ENCODE assay signal across 1 cellular context in the genomic region with DNA sequence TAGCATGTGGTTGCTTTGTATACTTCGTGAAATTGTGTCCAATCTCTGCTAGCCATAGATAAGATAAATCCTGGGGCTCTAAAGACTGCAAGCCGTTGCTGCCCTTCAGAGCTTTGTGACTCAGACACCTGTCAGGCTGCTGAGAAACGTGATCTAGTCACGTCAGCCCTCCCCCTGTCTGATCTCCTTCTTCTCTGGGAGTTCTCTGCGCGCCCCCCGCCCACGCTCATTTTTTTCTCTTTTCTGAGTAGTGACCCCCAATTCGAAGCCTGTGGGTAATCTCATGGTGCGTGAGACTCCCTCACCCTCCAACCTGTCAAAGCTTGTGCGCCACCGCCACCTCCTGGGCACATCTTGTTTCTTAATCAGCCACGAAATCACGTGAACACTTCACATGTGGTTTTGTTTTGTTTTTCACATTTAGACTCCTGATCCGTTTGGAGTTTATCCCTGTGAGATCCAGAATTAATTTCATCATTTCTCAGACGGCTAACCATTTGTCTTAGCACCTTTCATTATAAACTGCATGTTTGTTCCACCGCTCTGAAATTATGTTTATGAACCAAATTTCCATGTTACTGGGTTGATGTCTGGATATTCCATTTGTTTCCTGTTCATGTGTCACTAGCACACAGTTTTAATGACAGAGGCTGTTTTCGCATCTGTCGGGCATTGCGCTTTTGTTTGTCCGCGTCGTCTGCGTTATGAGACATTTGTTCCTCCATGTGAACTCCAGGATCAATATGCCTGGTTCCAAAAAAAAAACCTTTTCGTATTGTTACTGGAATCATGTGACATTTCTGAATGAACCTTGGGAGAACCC.
TF ChIP-seq lines count a peak whose summit lies in the region.

No MANE protein-coding gene starts in this region.

TF ChIP-seq in K562, 482 proteins besides CTCF, POLR2A, EP300 and RAD21 (continued from another document):
- TF ChIP-seq, protein P1, sequence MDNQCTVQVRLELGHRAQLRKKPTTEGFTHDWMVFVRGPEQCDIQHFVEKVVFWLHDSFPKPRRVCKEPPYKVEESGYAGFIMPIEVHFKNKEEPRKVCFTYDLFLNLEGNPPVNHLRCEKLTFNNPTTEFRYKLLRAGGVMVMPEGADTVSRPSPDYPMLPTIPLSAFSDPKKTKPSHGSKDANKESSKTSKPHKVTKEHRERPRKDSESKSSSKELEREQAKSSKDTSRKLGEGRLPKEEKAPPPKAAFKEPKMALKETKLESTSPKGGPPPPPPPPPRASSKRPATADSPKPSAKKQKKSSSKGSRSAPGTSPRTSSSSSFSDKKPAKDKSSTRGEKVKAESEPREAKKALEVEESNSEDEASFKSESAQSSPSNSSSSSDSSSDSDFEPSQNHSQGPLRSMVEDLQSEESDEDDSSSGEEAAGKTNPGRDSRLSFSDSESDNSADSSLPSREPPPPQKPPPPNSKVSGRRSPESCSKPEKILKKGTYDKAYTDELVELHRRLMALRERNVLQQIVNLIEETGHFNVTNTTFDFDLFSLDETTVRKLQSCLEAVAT (IDR thresholded peaks at IDR 0.05): peak in 1 of 2 experiments; percentile 70; a peak in 1 of 4 replicates
- TF ChIP-seq DPF2 (IDR thresholded peaks at IDR 0.05) (peak; percentile 87), MAZ (CRISPR knock-in tag; conservative IDR thresholded peaks at IDR 0.05 in 1 of 2, IDR thresholded peaks at IDR 0.05 in 1 of 2) (peak in 1 of 2 experiments; percentile 55; a peak in 2 of 4 replicates), JUN (IDR thresholded peaks at IDR 0.05; ENCODE audit: borderline replicate concordance, low read depth, low read length) (no peak; the same call in 1 of the 2 replicates), JUN (CRISPR knock-in tag; IDR thresholded peaks at IDR 0.05; ENCODE audit: borderline replicate concordance) (no peak), DDX20 (tag; IDR thresholded peaks at IDR 0.05; ENCODE audit: low read depth) (no peak), JUND (IDR thresholded peaks at IDR 0.05; ENCODE audit: borderline replicate concordance, low read depth, low read length) (peak; percentile 73), JUND (tag; IDR thresholded peaks at IDR 0.05; ENCODE audit: borderline replicate concordance, low read depth, low read length) (peak; percentile 80; the same call in 2 of the 3 replicates), BCOR (IDR thresholded peaks at IDR 0.05) (peak; percentile 60), MBD2 (IDR thresholded peaks at IDR 0.05; ENCODE audit: borderline replicate concordance, low read depth) (peak; percentile 56; the same call in 1 of the 2 replicates), TFE3 (CRISPR knock-in tag; IDR thresholded peaks at IDR 0.05) (peak; percentile 39), GABPB1 (CRISPR knock-in tag; IDR thresholded peaks at IDR 0.05) (peak; percentile 31; the same call in 1 of the 2 replicates), PHF21A (IDR thresholded peaks at IDR 0.05; ENCODE audit: borderline replicate concordance, low read depth) (peak; percentile 69; the same call in 1 of the 2 replicates), BACH1 (tag; IDR thresholded peaks at IDR 0.05) (0 out of 2 replicates have a peak, but pooled peaks have one; percentile 25), COPS2 (conservative IDR thresholded peaks at IDR 0.05) (no peak), POLR2AphosphoS5 (IDR thresholded peaks at IDR 0.05; ENCODE audit: control insufficient read depth, insufficient read depth, low read depth, low read length) (peak; percentile 73), YBX1 (IDR thresholded peaks at IDR 0.05) (no peak), TAF9B (IDR thresholded peaks at IDR 0.05; ENCODE audit: partially characterized antibody) (peak; percentile 73), NKRF (IDR thresholded peaks at IDR 0.05; ENCODE audit: borderline replicate concordance) (peak; percentile 93), HDAC1 (IDR thresholded peaks at IDR 0.05) (peak in 1 of 2 experiments; percentile 90; a peak in 3 of 4 replicates), CBFA2T3 (IDR thresholded peaks at IDR 0.05) (peak; percentile 85), NR1H2 (CRISPR knock-in tag; IDR thresholded peaks at IDR 0.05) (no peak), USF1 (CRISPR knock-in tag; IDR thresholded peaks at IDR 0.05) (peak; percentile 91), SMARCE1 (IDR thresholded peaks at IDR 0.05) (peak; percentile 79), TRIM24 (IDR thresholded peaks at IDR 0.05) (0 out of 4 replicates have a peak, but pooled peaks have one; percentile 6 to 37), C11orf30 (IDR thresholded peaks at IDR 0.05; ENCODE audit: low read depth) (peak; percentile 32; the same call in 1 of the 2 replicates)
- TF ChIP-seq, protein P2, sequence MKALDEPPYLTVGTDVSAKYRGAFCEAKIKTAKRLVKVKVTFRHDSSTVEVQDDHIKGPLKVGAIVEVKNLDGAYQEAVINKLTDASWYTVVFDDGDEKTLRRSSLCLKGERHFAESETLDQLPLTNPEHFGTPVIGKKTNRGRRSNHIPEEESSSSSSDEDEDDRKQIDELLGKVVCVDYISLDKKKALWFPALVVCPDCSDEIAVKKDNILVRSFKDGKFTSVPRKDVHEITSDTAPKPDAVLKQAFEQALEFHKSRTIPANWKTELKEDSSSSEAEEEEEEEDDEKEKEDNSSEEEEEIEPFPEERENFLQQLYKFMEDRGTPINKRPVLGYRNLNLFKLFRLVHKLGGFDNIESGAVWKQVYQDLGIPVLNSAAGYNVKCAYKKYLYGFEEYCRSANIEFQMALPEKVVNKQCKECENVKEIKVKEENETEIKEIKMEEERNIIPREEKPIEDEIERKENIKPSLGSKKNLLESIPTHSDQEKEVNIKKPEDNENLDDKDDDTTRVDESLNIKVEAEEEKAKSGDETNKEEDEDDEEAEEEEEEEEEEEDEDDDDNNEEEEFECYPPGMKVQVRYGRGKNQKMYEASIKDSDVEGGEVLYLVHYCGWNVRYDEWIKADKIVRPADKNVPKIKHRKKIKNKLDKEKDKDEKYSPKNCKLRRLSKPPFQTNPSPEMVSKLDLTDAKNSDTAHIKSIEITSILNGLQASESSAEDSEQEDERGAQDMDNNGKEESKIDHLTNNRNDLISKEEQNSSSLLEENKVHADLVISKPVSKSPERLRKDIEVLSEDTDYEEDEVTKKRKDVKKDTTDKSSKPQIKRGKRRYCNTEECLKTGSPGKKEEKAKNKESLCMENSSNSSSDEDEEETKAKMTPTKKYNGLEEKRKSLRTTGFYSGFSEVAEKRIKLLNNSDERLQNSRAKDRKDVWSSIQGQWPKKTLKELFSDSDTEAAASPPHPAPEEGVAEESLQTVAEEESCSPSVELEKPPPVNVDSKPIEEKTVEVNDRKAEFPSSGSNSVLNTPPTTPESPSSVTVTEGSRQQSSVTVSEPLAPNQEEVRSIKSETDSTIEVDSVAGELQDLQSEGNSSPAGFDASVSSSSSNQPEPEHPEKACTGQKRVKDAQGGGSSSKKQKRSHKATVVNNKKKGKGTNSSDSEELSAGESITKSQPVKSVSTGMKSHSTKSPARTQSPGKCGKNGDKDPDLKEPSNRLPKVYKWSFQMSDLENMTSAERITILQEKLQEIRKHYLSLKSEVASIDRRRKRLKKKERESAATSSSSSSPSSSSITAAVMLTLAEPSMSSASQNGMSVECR (CRISPR knock-in tag; IDR thresholded peaks at IDR 0.05): peak; percentile 74
- TF ChIP-seq, protein P3, sequence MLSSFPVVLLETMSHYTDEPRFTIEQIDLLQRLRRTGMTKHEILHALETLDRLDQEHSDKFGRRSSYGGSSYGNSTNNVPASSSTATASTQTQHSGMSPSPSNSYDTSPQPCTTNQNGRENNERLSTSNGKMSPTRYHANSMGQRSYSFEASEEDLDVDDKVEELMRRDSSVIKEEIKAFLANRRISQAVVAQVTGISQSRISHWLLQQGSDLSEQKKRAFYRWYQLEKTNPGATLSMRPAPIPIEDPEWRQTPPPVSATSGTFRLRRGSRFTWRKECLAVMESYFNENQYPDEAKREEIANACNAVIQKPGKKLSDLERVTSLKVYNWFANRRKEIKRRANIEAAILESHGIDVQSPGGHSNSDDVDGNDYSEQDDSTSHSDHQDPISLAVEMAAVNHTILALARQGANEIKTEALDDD (IDR thresholded peaks at IDR 0.05): no peak
- TF ChIP-seq, protein P4, sequence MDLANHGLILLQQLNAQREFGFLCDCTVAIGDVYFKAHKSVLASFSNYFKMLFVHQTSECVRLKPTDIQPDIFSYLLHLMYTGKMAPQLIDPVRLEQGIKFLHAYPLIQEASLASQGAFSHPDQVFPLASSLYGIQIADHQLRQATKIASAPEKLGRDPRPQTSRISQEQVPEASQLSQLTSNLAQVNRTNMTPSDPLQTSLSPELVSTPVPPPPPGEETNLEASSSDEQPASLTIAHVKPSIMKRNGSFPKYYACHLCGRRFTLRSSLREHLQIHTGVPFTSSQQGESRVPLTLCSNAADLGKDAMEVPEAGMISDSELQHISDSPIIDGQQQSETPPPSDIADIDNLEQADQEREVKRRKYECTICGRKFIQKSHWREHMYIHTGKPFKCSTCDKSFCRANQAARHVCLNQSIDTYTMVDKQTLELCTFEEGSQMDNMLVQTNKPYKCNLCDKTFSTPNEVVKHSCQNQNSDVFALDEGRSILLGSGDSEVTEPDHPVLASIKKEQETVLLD (IDR thresholded peaks at IDR 0.05): 0 out of 2 replicates have a peak, but pooled peaks have one; percentile 34
- TF ChIP-seq, protein P5, sequence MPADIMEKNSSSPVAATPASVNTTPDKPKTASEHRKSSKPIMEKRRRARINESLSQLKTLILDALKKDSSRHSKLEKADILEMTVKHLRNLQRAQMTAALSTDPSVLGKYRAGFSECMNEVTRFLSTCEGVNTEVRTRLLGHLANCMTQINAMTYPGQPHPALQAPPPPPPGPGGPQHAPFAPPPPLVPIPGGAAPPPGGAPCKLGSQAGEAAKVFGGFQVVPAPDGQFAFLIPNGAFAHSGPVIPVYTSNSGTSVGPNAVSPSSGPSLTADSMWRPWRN (IDR thresholded peaks at IDR 0.05; ENCODE audit: low read depth): peak; percentile 62; the same call in 1 of the 2 replicates
